ENCODE assay signal across 2 cellular contexts in genomic region chr9:20569525-20569924, GRCh38.
TF ChIP-seq lines count a peak whose summit lies in the region.

No MANE protein-coding gene starts in this region.

TF ChIP-seq in A549, 52 proteins besides CTCF, POLR2A, EP300 and RAD21:
- TF ChIP-seq TFCP2L1 (CRISPR knock-in tag; IDR thresholded peaks at IDR 0.05), result no peak
- TF ChIP-seq ZFP36 (IDR thresholded peaks at IDR 0.05; ENCODE audit: borderline replicate concordance, partially characterized antibody), result no peak
- peak; percentile 63; the same call in 1 of the 2 replicates for TF ChIP-seq GATA3 (IDR thresholded peaks at IDR 0.05; ENCODE audit: borderline replicate concordance)
- TF ChIP-seq ATOH8 (CRISPR knock-in tag; IDR thresholded peaks at IDR 0.05; ENCODE audit: low read depth), result no peak
- TF ChIP-seq NFE2L2 (conservative IDR thresholded peaks at IDR 0.05; ENCODE audit: low read length), result no peak
- TF ChIP-seq NPAS2 (CRISPR knock-in tag; IDR thresholded peaks at IDR 0.05; ENCODE audit: borderline replicate concordance), result no peak
- peak in 1 of 2 experiments; percentile 24; a peak in 1 of 4 replicates for TF ChIP-seq CEBPB (IDR thresholded peaks at IDR 0.05)
- no peak for TF ChIP-seq CHD2 (IDR thresholded peaks at IDR 0.05; ENCODE audit: low read length, partially characterized antibody)
- TF ChIP-seq JUNB (IDR thresholded peaks at IDR 0.05), result peak; percentile 29; the same call in 1 of the 2 replicates
- 0 out of 2 replicates have a peak, but pooled peaks have one; percentile 12 for TF ChIP-seq MAX (IDR thresholded peaks at IDR 0.05)
- no peak for TF ChIP-seq HOXA7 (CRISPR knock-in tag; IDR thresholded peaks at IDR 0.05)

TF ChIP-seq in GM23338, 12 proteins besides CTCF, POLR2A, EP300 and RAD21:
- TF ChIP-seq CREB1 (CRISPR knock-in tag; IDR thresholded peaks at IDR 0.05; ENCODE audit: low read depth) (no peak), EZH2 (IDR thresholded peaks at IDR 0.05; ENCODE audit: low read depth, unreplicated experiment) (no peak), JUNB (IDR thresholded peaks at IDR 0.05; ENCODE audit: unreplicated experiment) (no peak), EZH2phosphoT487 (IDR thresholded peaks at IDR 0.05; ENCODE audit: unreplicated experiment) (no peak), NANOG (IDR thresholded peaks at IDR 0.05; ENCODE audit: borderline replicate concordance) (no peak), ZNF114 (CRISPR knock-in tag; IDR thresholded peaks at IDR 0.05) (no peak), ZNF462 (CRISPR knock-in tag; IDR thresholded peaks at IDR 0.05) (no peak), REST (IDR thresholded peaks at IDR 0.05; ENCODE audit: unreplicated experiment) (no peak), ZNF331 (CRISPR knock-in tag; IDR thresholded peaks at IDR 0.05; ENCODE audit: low read depth) (no peak), ETS1 (IDR thresholded peaks at IDR 0.05) (no peak), STAT1 (IDR thresholded peaks at IDR 0.05; ENCODE audit: unreplicated experiment) (no peak), POLR2AphosphoS5 (IDR thresholded peaks at IDR 0.05; ENCODE audit: low read depth) (no peak)
